In genomic region chr4:144721994-144722393, GRCh38 we compare ENCODE assay signal across 30 cellular contexts.
"Had no signal": no experiment of that assay in that cellular context is flagged by ENCODE, and none has a peak within 500 bp of the region (broad histone marks: within the 10 kb centered on the region; RNA-seq: fewer than 3 reads in every experiment).

No MANE protein-coding gene starts in this region.

- DNase-seq: activated CD4-positive, alpha-beta T cell treated with anti-CD3 and anti-CD28 coated beads, Interleukin-2, amount 10 ng/mL, durations not matched to agents 24 days and 14 days; activated CD4-positive, alpha-beta T cell treated with anti-CD3 and anti-CD28 coated beads, Interleukin-2, amount 50 U/mL, for 4 hours; activated CD8-positive, alpha-beta T cell treated with anti-CD3 and anti-CD28 coated beads for 36 hours; activated gamma-delta T cell; activated naive CD4-positive, alpha-beta T cell treated with Interleukin-2 at 50 U/mL for 16 hours; activated naive CD8-positive, alpha-beta T cell treated with anti-CD3 and anti-CD28 coated beads, Interleukin-2, amount 10 ng/mL, durations not matched to agents 7 days and 5 days; activated T-cell treated with anti-CD3 and anti-CD28 coated beads, Interleukin-2, amount 50 U/mL, for 24 hours; adrenal gland; body of pancreas; NCI-H1092 treated with DMSO at 0.1 percent for 48 hours; NCI-H1417; NCI-H146; NCI-H187; NCI-H2029 treated with DMSO at 0.1 percent for 48 hours; NCI-H2107; NCI-H2171; NCI-H510A; NCI-H526; NCI-H748 treated with DMSO at 0.1 percent for 48 hours; NK-92 treated with Interleukin-12 subunit alpha and Interleukin-12 subunit beta, amount 100 ng/mL, for 24 hours; PC-3; Right ventricle myocardium superior; SW 1271; T-helper 1 cell; T-helper 2 cell; T1000 had no signal

- H3K4me1 ChIP-seq: adrenal gland, breast epithelium had no signal

- H3K4me3 ChIP-seq: adrenal gland, body of pancreas, breast epithelium had no signal

- ATAC-seq: activated CD8-positive, alpha-beta T cell treated with anti-CD3 and anti-CD28 coated beads for 36 hours; body of pancreas; PC-3 had no signal

- H3K27ac ChIP-seq: adrenal gland, breast epithelium, KMS-11 had no signal

- H3K27me3 Mint-ChIP-seq: activated CD4-positive, alpha-beta T cell treated with anti-CD3 and anti-CD28 coated beads, Interleukin-2, amount 10 ng/mL, durations not matched to agents 24 days and 14 days; activated CD8-positive, alpha-beta T cell treated with anti-CD3 and anti-CD28 coated beads for 36 hours; activated naive CD4-positive, alpha-beta T cell treated with anti-CD3 and anti-CD28 coated beads, Interleukin-2, amount 50 U/mL, for 24 hours; activated T-cell treated with anti-CD3 and anti-CD28 coated beads, Interleukin-2, amount 50 U/mL, for 24 hours had no signal

- H3K9ac ChIP-seq: KMS-11 had no signal

- H3K9me3 ChIP-seq: adrenal gland, body of pancreas, breast epithelium had no signal

- H3K4me2 ChIP-seq: KMS-11 had no signal

- H3K27me3 ChIP-seq: adrenal gland, body of pancreas, breast epithelium had no signal

- H3K36me3 Mint-ChIP-seq: activated naive CD4-positive, alpha-beta T cell treated with anti-CD3 and anti-CD28 coated beads, Interleukin-2, amount 50 U/mL, for 24 hours; activated naive CD8-positive, alpha-beta T cell treated with anti-CD3 and anti-CD28 coated beads, Interleukin-2, amount 10 ng/mL, durations not matched to agents 7 days and 5 days had no signal

- H3K27ac Mint-ChIP-seq: activated CD4-positive, alpha-beta T cell treated with anti-CD3 and anti-CD28 coated beads, Interleukin-2, amount 10 ng/mL, durations not matched to agents 24 days and 14 days; activated CD8-positive, alpha-beta T cell treated with anti-CD3 and anti-CD28 coated beads for 36 hours; activated naive CD4-positive, alpha-beta T cell treated with anti-CD3 and anti-CD28 coated beads, Interleukin-2, amount 50 U/mL, for 24 hours; activated naive CD8-positive, alpha-beta T cell treated with anti-CD3 and anti-CD28 coated beads, Interleukin-2, amount 10 ng/mL, durations not matched to agents 7 days and 5 days; activated T-cell treated with anti-CD3 and anti-CD28 coated beads, Interleukin-2, amount 50 U/mL, for 24 hours; activated T-helper 2 cell treated with anti-CD3 and anti-CD28 coated beads, Interferon-gamma antibody, Interleukin-2, Interleukin-4, amounts not matched to agents 10 μg/mL and 5 μg/mL and 100 μg/mL, durations not matched to agents 14 hours and 24 hours and 36 hours had no signal

- H3K4me3 Mint-ChIP-seq: activated CD4-positive, alpha-beta T cell treated with anti-CD3 and anti-CD28 coated beads, Interleukin-2, amount 10 ng/mL, durations not matched to agents 24 days and 14 days; activated CD8-positive, alpha-beta T cell treated with anti-CD3 and anti-CD28 coated beads for 36 hours; activated naive CD4-positive, alpha-beta T cell treated with anti-CD3 and anti-CD28 coated beads, Interleukin-2, amount 50 U/mL, for 24 hours; activated naive CD8-positive, alpha-beta T cell treated with anti-CD3 and anti-CD28 coated beads, Interleukin-2, amount 10 ng/mL, durations not matched to agents 7 days and 5 days; activated T-cell treated with anti-CD3 and anti-CD28 coated beads, Interleukin-2, amount 50 U/mL, for 24 hours had no signal

- H3K9me3 Mint-ChIP-seq: activated CD4-positive, alpha-beta T cell treated with anti-CD3 and anti-CD28 coated beads, Interleukin-2, amount 10 ng/mL, durations not matched to agents 24 days and 14 days; activated CD8-positive, alpha-beta T cell treated with anti-CD3 and anti-CD28 coated beads for 36 hours; activated naive CD4-positive, alpha-beta T cell treated with anti-CD3 and anti-CD28 coated beads, Interleukin-2, amount 50 U/mL, for 24 hours; activated naive CD8-positive, alpha-beta T cell treated with anti-CD3 and anti-CD28 coated beads, Interleukin-2, amount 10 ng/mL, durations not matched to agents 7 days and 5 days; activated T-cell treated with anti-CD3 and anti-CD28 coated beads, Interleukin-2, amount 50 U/mL, for 24 hours; activated T-helper 2 cell treated with anti-CD3 and anti-CD28 coated beads, Interferon-gamma antibody, Interleukin-2, Interleukin-4, amounts not matched to agents 10 μg/mL and 5 μg/mL and 100 μg/mL, durations not matched to agents 14 hours and 24 hours and 36 hours had no signal

- H3K36me3 ChIP-seq: adrenal gland, breast epithelium had no signal

- H3K4me1 Mint-ChIP-seq: activated CD4-positive, alpha-beta T cell treated with anti-CD3 and anti-CD28 coated beads, Interleukin-2, amount 10 ng/mL, durations not matched to agents 24 days and 14 days; activated naive CD4-positive, alpha-beta T cell treated with anti-CD3 and anti-CD28 coated beads, Interleukin-2, amount 50 U/mL, for 24 hours; activated naive CD8-positive, alpha-beta T cell treated with anti-CD3 and anti-CD28 coated beads, Interleukin-2, amount 10 ng/mL, durations not matched to agents 7 days and 5 days had no signal
